ENCODE assay signal across 13 cellular contexts in the genomic region with DNA sequence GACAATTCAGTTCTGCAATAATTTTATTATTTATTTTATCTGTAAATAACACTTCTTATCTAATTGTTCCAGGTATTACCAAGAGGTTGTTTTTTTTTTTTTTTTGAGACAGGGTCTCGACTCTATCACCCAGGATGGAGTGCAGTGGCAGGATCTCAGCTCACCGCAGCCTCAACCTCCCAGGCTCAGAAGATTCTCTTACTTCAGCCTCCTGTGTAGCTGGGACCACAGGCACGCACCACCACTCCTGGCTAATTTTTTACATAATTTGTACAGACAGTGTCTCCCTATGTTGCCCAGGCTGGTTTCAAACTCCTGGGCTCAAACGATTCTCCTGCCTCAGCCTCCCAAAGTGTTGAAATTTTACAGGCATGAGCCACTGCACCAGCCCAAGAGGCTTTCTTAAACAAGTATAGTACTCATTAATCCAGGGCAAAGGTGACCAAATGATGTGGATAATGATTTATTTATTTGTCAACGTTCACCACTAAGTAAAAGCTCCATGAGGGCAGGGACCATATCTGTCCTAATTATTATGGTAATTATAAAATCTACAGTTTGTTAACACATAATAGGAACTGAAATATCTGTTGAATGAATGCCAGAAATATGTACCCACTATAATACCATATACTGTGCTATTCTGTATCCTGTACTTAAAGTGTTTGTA. TPM values are rescaled to one million over a fixed set of nuclear protein-coding genes. Genes with fewer than 3 reads are reported as not detected.
A peak's percentile ranks its signal among the peaks of the same experiment; 100 is the strongest.
DNase-seq lines count a peak whose midpoint lies in the region; ATAC-seq, FAIRE-seq and TF ChIP-seq lines count a peak whose summit lies in the region.
"Had no signal": no experiment of that assay in that cellular context is flagged by ENCODE, and none has a peak within 500 bp of the region (broad histone marks: within the 10 kb centered on the region; RNA-seq: fewer than 3 reads in every experiment).

No MANE protein-coding gene starts in this region.

- H3K4me3 Mint-ChIP-seq in chondrocyte (ENCODE audit: unreplicated experiment) (no peak overlapping the region), endodermal cell (no peak overlapping the region)

- H3F3A ChIP-seq in OCI-LY1 (ENCODE audit: insufficient read depth, low read length): peaks cover 7% of the 10 kb centered on the region

- peaks cover 56% of the 10 kb centered on the region for H3K4me1 ChIP-seq in OCI-LY1 (ENCODE audit: insufficient read depth, low read length, severe bottlenecking)
- H3K4me1 ChIP-seq in skeletal muscle tissue (ENCODE audit: control insufficient read depth in 3 of 3, insufficient read depth in 3 of 3, low read length in 3 of 3): no peaks in the 10 kb centered on the region
- H3K4me1 ChIP-seq in endodermal cell (ENCODE audit: control insufficient read depth, insufficient read depth, low read length): no peaks in the 10 kb centered on the region
- H3K4me1 ChIP-seq: sigmoid colon had no signal

- H3K4me3 ChIP-seq in OCI-LY1 (ENCODE audit: low read depth, low read length, poor library complexity, severe bottlenecking) (no peak overlapping the region), skeletal muscle tissue (ENCODE audit: low read length in 3 of 3) (no peak overlapping the region), endodermal cell (ENCODE audit: low read length) (no peak overlapping the region)
- H3K4me3 ChIP-seq: sigmoid colon had no signal

- no peak overlapping the region for H3K9ac ChIP-seq in OCI-LY1 (ENCODE audit: low read length)
- H3K9ac ChIP-seq in skeletal muscle tissue (ENCODE audit: low read depth in 1 of 3, low read length in 3 of 3): no peak overlapping the region
- H3K9ac ChIP-seq in endodermal cell (ENCODE audit: extremely low read depth, low read length, poor library complexity, severe bottlenecking): no peak overlapping the region

- FAIRE-seq in GM12891 (lab: Jason Lieb, UNC): peak; percentile 64

- H3K4me1 Mint-ChIP-seq in chondrocyte (ENCODE audit: low read depth) (peaks cover 39% of the 10 kb centered on the region), endodermal cell (no peaks in the 10 kb centered on the region)

- TF ChIP-seq POLR2A in GM12891 (IDR thresholded peaks at IDR 0.05; ENCODE audit: low read depth, low read length): no peak

- H3K27ac Mint-ChIP-seq in chondrocyte (ENCODE audit: unreplicated experiment): peak overlapping the region; percentile 75
- no peak overlapping the region for H3K27ac Mint-ChIP-seq in endodermal cell

- no peaks in the 10 kb centered on the region for H3K9me3 Mint-ChIP-seq in chondrocyte (ENCODE audit: low read depth)
- H3K9me3 Mint-ChIP-seq in endodermal cell: no peaks in the 10 kb centered on the region

- H3K79me2 ChIP-seq in OCI-LY1 (ENCODE audit: insufficient read depth, low read length): peaks cover 87% of the 10 kb centered on the region

- H3K9me2 ChIP-seq in OCI-LY1 (ENCODE audit: low read depth, low read length): no peaks in the 10 kb centered on the region

- DNase-seq in GM12891 (ENCODE audit: insufficient read length, low spot score) (no peak), chondrocyte (ENCODE audit: low spot score) (no peak), putamen (ENCODE audit: low spot score) (no peak), NK-92 (lab: John Stamatoyannopoulos, UW; ENCODE audit: unreplicated experiment) (no peak), endodermal cell (no peak)
- DNase-seq: DMS 273 treated with DMSO at 0.1 percent for 48 hours, GOT3, left cardiac atrium, NCI-H1105 treated with DMSO at 0.1 percent for 48 hours, sigmoid colon had no signal

- peaks cover 11% of the 10 kb centered on the region for H3K36me3 Mint-ChIP-seq in chondrocyte (ENCODE audit: low read depth)
- H3K36me3 Mint-ChIP-seq in endodermal cell (ENCODE audit: low read depth): peaks cover 13% of the 10 kb centered on the region

- 92 to 96% methylated on average over 3 to 5 of the region's 5 CpGs for WGBS in endodermal cell (ENCODE audit: insufficient coverage in 1 of 2, insufficient read length in 1 of 2), 2 experiments

- H3K27me3 ChIP-seq in OCI-LY1 (ENCODE audit: insufficient read depth, low read length) (no peaks in the 10 kb centered on the region), skeletal muscle tissue (ENCODE audit: control insufficient read depth in 3 of 3, insufficient read depth in 3 of 3, low read length in 3 of 3) (no peaks in the 10 kb centered on the region), endodermal cell (ENCODE audit: control insufficient read depth, insufficient read depth, low read length, poor library complexity, severe bottlenecking) (no peaks in the 10 kb centered on the region)
- H3K27me3 ChIP-seq: sigmoid colon had no signal

- H3K36me3 ChIP-seq in OCI-LY1 (ENCODE audit: insufficient read depth, low read length): peaks cover 96% of the 10 kb centered on the region
- H3K36me3 ChIP-seq in skeletal muscle tissue (ENCODE audit: control insufficient read depth in 3 of 3, insufficient read depth in 3 of 3, low read length in 3 of 3): peaks cover 3 to 5% (median 3%) of the 10 kb centered on the region in 3 donors
- H3K36me3 ChIP-seq in endodermal cell (ENCODE audit: control insufficient read depth, insufficient read depth, low read length): no peaks in the 10 kb centered on the region
- H3K36me3 ChIP-seq: sigmoid colon had no signal

- 0 out of 2 replicates have a peak overlapping the region, but pooled peaks have one; percentile 36 for H3K4me2 ChIP-seq in OCI-LY1 (ENCODE audit: low read length)

- H3K27ac ChIP-seq in OCI-LY1 (ENCODE audit: low read depth, low read length, poor library complexity, severe bottlenecking): peak overlapping the region; percentile 18
- peak overlapping the region; percentile 13 for H3K27ac ChIP-seq in skeletal muscle tissue (ENCODE audit: low read depth, low read length)
- no peak overlapping the region for H3K27ac ChIP-seq in endodermal cell (ENCODE audit: low read depth, low read length)

- TF ChIP-seq CTCF in OCI-LY1 (IDR thresholded peaks at IDR 0.05; ENCODE audit: low read length) (no peak), chondrocyte (IDR thresholded peaks at IDR 0.05) (no peak), endodermal cell (conservative IDR thresholded peaks at IDR 0.05) (no peak)

- ATAC-seq in HG02852 (IDR thresholded peaks at IDR 0.05; ENCODE audit: unreplicated experiment): no peak

- no peaks in the 10 kb centered on the region for H3K27me3 Mint-ChIP-seq in chondrocyte (ENCODE audit: low read depth)
- H3K27me3 Mint-ChIP-seq in endodermal cell (ENCODE audit: insufficient read depth): no peaks in the 10 kb centered on the region

- H2AFZ ChIP-seq in OCI-LY1 (ENCODE audit: low read length): no peak overlapping the region

- no peaks in the 10 kb centered on the region for H4K20me1 ChIP-seq in OCI-LY1 (ENCODE audit: insufficient read depth, low read length)

- no peaks in the 10 kb centered on the region for H3K9me3 ChIP-seq in OCI-LY1 (ENCODE audit: low read length)
- no peaks in the 10 kb centered on the region for H3K9me3 ChIP-seq in skeletal muscle tissue (ENCODE audit: control insufficient read depth in 3 of 3, low read length in 3 of 3)
- no peaks in the 10 kb centered on the region for H3K9me3 ChIP-seq in endodermal cell (ENCODE audit: control insufficient read depth, low read length)
- H3K9me3 ChIP-seq: sigmoid colon had no signal

TF ChIP-seq in GM12891, 5 proteins besides CTCF, POLR2A, EP300 and RAD21:
- TF ChIP-seq PAX5 (IDR thresholded peaks at IDR 0.05; ENCODE audit: insufficient read depth, low read length, severe bottlenecking) (no peak), SPI1 (IDR thresholded peaks at IDR 0.05; ENCODE audit: low read depth, low read length) (no peak), TAF1 (IDR thresholded peaks at IDR 0.05; ENCODE audit: low read depth, low read length) (no peak), POLR2AphosphoS5 (IDR thresholded peaks at IDR 0.05; ENCODE audit: low read depth, low read length) (peak; percentile 30; the same call in 1 of the 2 replicates), POU2F2 (IDR thresholded peaks at IDR 0.05; ENCODE audit: low read depth, low read length) (no peak)
TF ChIP-seq in GM12891: peak in this region for 1.

RNA-seq across cellular contexts. Expression of gene STK17B, which starts 12.0 kb away (rescaled TPM):
- polyA plus RNA-seq in GM12891 (2012; ENCODE audit: low read depth, missing spikeins): 14.6 TPM
- total RNA-seq in chondrocyte: 35.4 to 50.2 TPM (median 37.2 TPM) in 3 replicates
- 15.7 TPM for total RNA-seq in skeletal muscle tissue
- total RNA-seq in endodermal cell: 10 to 100 TPM in 1 of 2 donors, 1 to 10 TPM in 1; 6.2 to 10.8 TPM
- polyA plus RNA-seq in endodermal cell (2013, experiment 1 of 2): 7.8 TPM
- 9.2 TPM for polyA plus RNA-seq in endodermal cell (2013, experiment 2 of 2)
